Comparison of ENCODE assay signal across 23 cellular contexts in the genomic region with DNA sequence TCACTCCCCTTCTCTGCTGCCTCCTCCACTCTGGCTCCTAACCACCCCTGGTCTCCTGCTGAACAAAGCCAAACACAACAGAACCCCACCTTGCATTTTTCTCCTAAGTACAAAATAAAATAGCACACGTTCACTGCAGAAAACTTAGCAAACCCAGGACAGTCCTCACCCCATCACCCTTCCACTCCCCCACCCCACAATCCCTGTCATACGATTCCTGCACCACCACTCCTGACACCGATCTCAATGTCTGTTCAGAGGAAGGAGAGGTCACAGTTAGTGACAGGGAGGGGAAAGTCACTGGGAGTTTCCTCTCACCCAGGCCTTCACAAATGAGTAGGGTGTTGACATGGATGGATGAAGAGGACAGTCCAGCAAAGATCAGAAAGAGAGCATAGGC. TPM values are rescaled to one million over a fixed set of nuclear protein-coding genes. Genes with fewer than 3 reads are reported as not detected.
DNase-seq lines count a peak whose midpoint lies in the region; ATAC-seq, FAIRE-seq and TF ChIP-seq lines count a peak whose summit lies in the region.
"Had no signal": no experiment of that assay in that cellular context is flagged by ENCODE, and none has a peak within 500 bp of the region (broad histone marks: within the 10 kb centered on the region; RNA-seq: fewer than 3 reads in every experiment).

No MANE protein-coding gene starts in this region.

- FAIRE-seq in GM12878 (lab: Jason Lieb, UNC) = no peak
- FAIRE-seq: GM12891 had no signal

- no peak overlapping the region for H3K4me3 ChIP-seq in HEK293 (ENCODE audit: low read depth, low read length)
- no peak overlapping the region for H3K4me3 ChIP-seq in GM12878
- H3K4me3 ChIP-seq: ascending aorta, esophagus squamous epithelium had no signal

- H3K36me3 ChIP-seq in HEK293 (ENCODE audit: control insufficient read depth in 2 of 2, insufficient read depth in 1 of 2, low read length in 2 of 2) (peaks cover 29 to 33% of the 10 kb centered on the region in 2 experiments), GM12878 (ENCODE audit: control insufficient read depth in 2 of 2, insufficient read depth in 2 of 2, low read length in 1 of 2) (peaks cover 7 to 8% of the 10 kb centered on the region in 2 experiments; a peak in 3 of 4 replicates)

- TF ChIP-seq CTCF in HEK293 (tag by site-specific recombination; IDR thresholded peaks at IDR 0.05) (no peak), GM12878 (IDR thresholded peaks at IDR 0.05 in 2 of 3, conservative IDR thresholded peaks at IDR 0.05 in 1 of 3; ENCODE audit: control insufficient read depth in 2 of 3, extremely low read depth in 1 of 3, insufficient read depth in 1 of 3, low read depth in 3 of 3, low read length in 3 of 3) (no peak), nephron progenitor cell (IDR thresholded peaks at IDR 0.05) (no peak), GM13976 (IDR thresholded peaks at IDR 0.05; ENCODE audit: borderline replicate concordance, control extremely low read depth, extremely low read depth, insufficient read depth, missing control alignments) (no peak)

- H3K4me3 Mint-ChIP-seq in T-helper 1 cell treated with Interleukin-12 subunit alpha and Interleukin-12 subunit beta and Interleukin-4 antibody, amounts not matched to agents 30 μg/mL and 1 μg/mL, for 36 hours = no peak overlapping the region
- H3K4me3 Mint-ChIP-seq in nephron progenitor cell = peak overlapping the region; percentile 4

- H3K27ac ChIP-seq in HEK293 (ENCODE audit: extremely low read depth, low read depth, low read length) (no peak overlapping the region), GM12878 (ENCODE audit: control insufficient read depth, insufficient read depth) (no peak overlapping the region; the same call in 1 of the 2 replicates)
- H3K27ac ChIP-seq: 22Rv1, ascending aorta, esophagus squamous epithelium, neutrophil, VCaP had no signal

- no peaks in the 10 kb centered on the region for H3K27me3 ChIP-seq in GM12878 (replicated peaks in 1 of 2; ENCODE audit: control insufficient read depth in 2 of 2, insufficient read depth in 2 of 2, low read length in 1 of 2)
- H3K27me3 ChIP-seq: ascending aorta, BE2C, esophagus squamous epithelium, neutrophil had no signal

- H3K9me3 ChIP-seq in HEK293 (ENCODE audit: control insufficient read depth, insufficient read depth, low read depth, low read length) (no peaks in the 10 kb centered on the region), GM12878 (replicated peaks; ENCODE audit: control insufficient read depth, insufficient read depth, low read length) (no peaks in the 10 kb centered on the region)
- H3K9me3 ChIP-seq: ascending aorta, BE2C, esophagus squamous epithelium, neutrophil had no signal

- no peak for TF ChIP-seq EP300 in GM12878 (IDR thresholded peaks at IDR 0.05; ENCODE audit: borderline replicate concordance in 1 of 2, control insufficient read depth in 1 of 2, low read depth in 2 of 2, low read length in 2 of 2)

- SMC1A ChIA-PET in GM12878 (lab: Charles Lee; ENCODE audit: uncharacterized antibody, unreplicated experiment) = interaction anchor here (0.8 kb wide), 1 partner anchor 8 kb away, joined by 3 read pairs; no protein-coding TSS in a partner anchor

- H3K4me1 Mint-ChIP-seq in T-helper 1 cell treated with Interleukin-12 subunit alpha and Interleukin-12 subunit beta and Interleukin-4 antibody, amounts not matched to agents 30 μg/mL and 1 μg/mL, for 36 hours (ENCODE audit: low read depth) = peaks cover 40% of the 10 kb centered on the region
- peaks cover 61% of the 10 kb centered on the region for H3K4me1 Mint-ChIP-seq in nephron progenitor cell

- H3K9me3 Mint-ChIP-seq in T-helper 1 cell treated with Interleukin-12 subunit alpha and Interleukin-12 subunit beta and Interleukin-4 antibody, amounts not matched to agents 30 μg/mL and 1 μg/mL, for 36 hours = no peaks in the 10 kb centered on the region
- peaks cover 3% of the 10 kb centered on the region for H3K9me3 Mint-ChIP-seq in nephron progenitor cell

- POLR2A ChIA-PET in HEK293 (lab: Yijun Ruan, JAX) (no interaction called here), GM12878 (lab: Charles Lee) (no interaction called here)

- no peaks in the 10 kb centered on the region for H3K27me3 Mint-ChIP-seq in T-helper 1 cell treated with Interleukin-12 subunit alpha and Interleukin-12 subunit beta and Interleukin-4 antibody, amounts not matched to agents 30 μg/mL and 1 μg/mL, for 36 hours (ENCODE audit: low read depth)
- no peaks in the 10 kb centered on the region for H3K27me3 Mint-ChIP-seq in nephron progenitor cell (ENCODE audit: low read depth, poor library complexity)

- H3K4me1 ChIP-seq in HEK293 (ENCODE audit: control insufficient read depth, insufficient read depth, low read length) (peaks cover 6% of the 10 kb centered on the region; the same call in 1 of the 2 replicates), GM12878 (ENCODE audit: control insufficient read depth, insufficient read depth, low read length) (peaks cover 3% of the 10 kb centered on the region; the same call in 1 of the 2 replicates)
- H3K4me1 ChIP-seq: BE2C had no signal

- H3K4me2 ChIP-seq in GM12878 (ENCODE audit: control insufficient read depth, insufficient read depth) = peak overlapping the region; percentile 62

- peak overlapping the region; percentile 56 for H3K27ac Mint-ChIP-seq in T-helper 1 cell treated with Interleukin-12 subunit alpha and Interleukin-12 subunit beta and Interleukin-4 antibody, amounts not matched to agents 30 μg/mL and 1 μg/mL, for 36 hours
- H3K27ac Mint-ChIP-seq in nephron progenitor cell = peak overlapping the region; percentile 77

- RAD21 ChIA-PET in GM12878 (lab: Charles Lee; ENCODE audit: unreplicated experiment) = no interaction called here

- DNase-seq in T-helper 1 cell = no peak
- DNase-seq in GM12878 (ENCODE audit: low read depth, low spot score) = no peak
- no peak for DNase-seq in nephron progenitor cell
- DNase-seq in NCI-H82 (lab: John Stamatoyannopoulos, UW) = no peak
- no peak for DNase-seq in GM13976 (ENCODE audit: low spot score)
- DNase-seq: activated gamma-delta T cell; BE2C; effector memory CD4-positive, alpha-beta T cell; esophagus squamous epithelium; GDM1; H7; mesendoderm; MM.1S; NCI-H1436 treated with DMSO at 0.1 percent for 48 hours had no signal

- H3K79me2 ChIP-seq in GM12878 (ENCODE audit: control insufficient read depth, insufficient read depth, low read length) = peaks cover 33% of the 10 kb centered on the region

- intact Hi-C loops in GM12878 (cut with micrococcal nuclease; ENCODE audit: unreplicated experiment) = no loop called here

- peak overlapping the region; percentile 17; the same call in 1 of the 2 replicates for H3K9ac ChIP-seq in GM12878 (ENCODE audit: control insufficient read depth, insufficient read depth, low read length)

- ATAC-seq in GM12878 (peak; percentile 23), GM19324 (IDR thresholded peaks at IDR 0.05; ENCODE audit: low FRiP score, unreplicated experiment) (no peak)
- ATAC-seq: Right ventricle myocardium inferior had no signal

- CTCF ChIA-PET in HEK293 (lab: Yijun Ruan, JAX) (interaction anchor here (1.1 to 1.9 kb wide), 3 partner anchors 15 to 86 kb away, joined by 5 to 9 read pairs (median 5); a partner anchor contains a TSS), GM12878 (lab: Yijun Ruan, JAX) (no interaction called here)

- BruUV-seq in GM12878 (replicated peaks; lab: Mats Ljungman, UMichigan) = no TSS peak

- TF ChIP-seq POLR2A in GM12878 (IDR thresholded peaks at IDR 0.05; ENCODE audit: low read depth, low read length) = no peak

- H4K20me1 ChIP-seq in GM12878 (ENCODE audit: control insufficient read depth, insufficient read depth) = no peaks in the 10 kb centered on the region

- in situ Hi-C loops in GM12878 (cut with MboI) (no loop called here), GM13976 (cut with MboI; ENCODE audit: low sequenced_read_pairs, unreplicated experiment) (no loop called here)

- no peak overlapping the region for H2AFZ ChIP-seq in GM12878 (ENCODE audit: control insufficient read depth, low read depth, low read length)

- H3K36me3 Mint-ChIP-seq in T-helper 1 cell treated with Interleukin-12 subunit alpha and Interleukin-12 subunit beta and Interleukin-4 antibody, amounts not matched to agents 30 μg/mL and 1 μg/mL, for 36 hours (ENCODE audit: low read depth) = peaks cover 16% of the 10 kb centered on the region
- peaks cover 44% of the 10 kb centered on the region for H3K36me3 Mint-ChIP-seq in nephron progenitor cell (ENCODE audit: low read depth)

- TF ChIP-seq RAD21 in GM12878 (IDR thresholded peaks at IDR 0.05; ENCODE audit: insufficient read depth, low read depth, low read length) = no peak

- WGBS in GM12878 (ENCODE audit: insufficient coverage, insufficient replicate concordance, low lambda C conversion rate, missing lambda C conversion rate) = 16% methylated on average over 3 of the region's 3 CpGs

RNA-seq across cellular contexts. Expression of a gene that starts 4.2 kb away (rescaled TPM):
- 28.7 and 36.3 TPM in 2 replicates for total RNA-seq in GM12878 (2013; cell fraction: nucleolus; rRNA removed)
- total RNA-seq in GM12878 (2014; rRNA removed) (10.1 and 11.4 TPM in 2 replicates), GM12878 (2014; rRNA removed; fragmentation: Illumina TruSeq; extraction: Trizol) (12.4 and 13.6 TPM in 2 replicates), GM12878 (2021) (19.8 and 20.0 TPM in 2 replicates)
- polyA plus RNA-seq in GM12878 (2011; ENCODE audit: low read depth) = 11.4 TPM
- polyA plus RNA-seq in GM12878 (2011; rRNA removed) (19.9 and 21.5 TPM in 2 replicates), GM12878 (2014; fragmentation: Illumina TruSeq; extraction: Trizol) (11.5 and 12.7 TPM in 2 replicates), GM12878 (2014; fragmentation: Nextera tagmentation; extraction: Ambion mirVana) (10 to 100 TPM; 11.8 to 18.6 TPM), GM12878 (2014; rRNA removed) (12.1 and 14.7 TPM in 2 replicates), GM12878 (2016; fragmentation: Nextera tagmentation; extraction: Ambion mirVana) (10 to 100 TPM; 15.7 to 18.3 TPM)
- 13.6 and 15.6 TPM in 2 replicates for polyA plus RNA-seq in GM12878 (2011; cell fraction: cytosol; rRNA removed)
- 38.0 and 43.6 TPM in 2 replicates for polyA plus RNA-seq in GM12878 (2011; cell fraction: nucleus; rRNA removed)
- 21.1 and 33.7 TPM in 2 replicates for polyA plus RNA-seq in GM12878 (2012)
- 15.6 and 19.5 TPM in 2 replicates for polyA minus RNA-seq in GM12878 (2011; rRNA and poly(A)+ RNA removed)
- polyA minus RNA-seq in GM12878 (2011; cell fraction: cytosol; rRNA and poly(A)+ RNA removed) = 8.2 and 16.7 TPM in 2 replicates
- 13.3 and 24.9 TPM in 2 replicates for polyA minus RNA-seq in GM12878 (2011; cell fraction: nucleus; rRNA and poly(A)+ RNA removed)

RNA-seq across cellular contexts. Expression of a gene that starts 23.8 kb away (rescaled TPM):
- total RNA-seq in GM12878 (2013; cell fraction: nucleolus; rRNA removed) = 219 and 229 TPM in 2 replicates
- total RNA-seq in GM12878 (2014; rRNA removed) (139 and 158 TPM in 2 replicates), GM12878 (2014; rRNA removed; fragmentation: Illumina TruSeq; extraction: Trizol) (150 and 156 TPM in 2 replicates), GM12878 (2021) (108 and 113 TPM in 2 replicates)
- polyA plus RNA-seq in GM12878 (2011; ENCODE audit: low read depth) = 74.2 TPM
- polyA plus RNA-seq in GM12878 (2011; rRNA removed) (241 and 262 TPM in 2 replicates), GM12878 (2014; fragmentation: Illumina TruSeq; extraction: Trizol) (161 and 192 TPM in 2 replicates), GM12878 (2014; fragmentation: Nextera tagmentation; extraction: Ambion mirVana) (100 to 1,000 TPM; 100 to 130 TPM), GM12878 (2014; rRNA removed) (118 and 133 TPM in 2 replicates), GM12878 (2016; fragmentation: Nextera tagmentation; extraction: Ambion mirVana) (100 to 1,000 TPM; 109 to 110 TPM)
- polyA plus RNA-seq in GM12878 (2011; cell fraction: cytosol; rRNA removed) = 209 and 229 TPM in 2 replicates
- 514 and 607 TPM in 2 replicates for polyA plus RNA-seq in GM12878 (2011; cell fraction: nucleus; rRNA removed)
- polyA plus RNA-seq in GM12878 (2012) = 59.3 and 84.1 TPM in 2 replicates
- 232 and 236 TPM in 2 replicates for polyA minus RNA-seq in GM12878 (2011; rRNA and poly(A)+ RNA removed)
- polyA minus RNA-seq in GM12878 (2011; cell fraction: cytosol; rRNA and poly(A)+ RNA removed) = 75.6 and 81.0 TPM in 2 replicates
- 105 and 119 TPM in 2 replicates for polyA minus RNA-seq in GM12878 (2011; cell fraction: nucleus; rRNA and poly(A)+ RNA removed)
